ENCODE assay signal across 9 cellular contexts in the genomic region with DNA sequence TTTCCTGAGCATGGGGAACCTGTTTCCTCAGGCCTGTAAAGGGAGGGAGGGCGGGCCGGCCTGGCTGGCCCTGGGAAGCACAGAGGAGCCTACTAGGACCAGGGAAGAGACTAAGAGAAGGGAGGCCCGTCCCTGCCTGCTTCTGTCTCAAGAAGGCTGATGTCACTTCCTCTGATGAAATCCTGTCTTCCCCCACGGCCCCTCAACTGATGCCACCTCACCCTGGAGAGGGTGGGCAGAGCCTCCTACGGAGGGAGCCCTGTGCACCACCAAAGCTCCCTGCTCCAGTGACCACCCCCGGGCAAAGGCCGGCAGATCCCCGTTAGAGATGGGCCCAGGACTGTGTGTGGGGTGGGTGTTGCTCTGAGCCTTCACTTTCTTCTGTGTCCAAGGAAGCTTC. TPM values are rescaled to one million over a fixed set of nuclear protein-coding genes. Genes with fewer than 3 reads are reported as not detected.
DNase-seq lines count a peak whose midpoint lies in the region; ATAC-seq and TF ChIP-seq lines count a peak whose summit lies in the region.
"Had no signal": no experiment of that assay in that cellular context is flagged by ENCODE, and none has a peak within 500 bp of the region (broad histone marks: within the 10 kb centered on the region; RNA-seq: fewer than 3 reads in every experiment).

No MANE protein-coding gene starts in this region.

- H2AFZ ChIP-seq in ACC112 (ENCODE audit: low read length, unreplicated experiment) = peak overlapping the region; percentile 51

- TF ChIP-seq CTCF in liver (IDR thresholded peaks at IDR 0.05; ENCODE audit: low read depth, low read length, missing input control) (no peak), uterus (IDR thresholded peaks at IDR 0.05) (no peak), omental fat pad (IDR thresholded peaks at IDR 0.05) (no peak)

- H3K9ac ChIP-seq in liver (ENCODE audit: low read depth in 1 of 2, low read length in 2 of 2) = no peak overlapping the region

- intact Hi-C loops in uterus (cut with DNase I; ENCODE audit: low total_unique reads) = no loop called here

- no peak for TF ChIP-seq RAD21 in liver (IDR thresholded peaks at IDR 0.05)

- H3K9me3 ChIP-seq in KOPT-K1 (ENCODE audit: insufficient read depth, low read length, poor library complexity, severe bottlenecking) (no peaks in the 10 kb centered on the region), liver (ENCODE audit: control insufficient read depth in 4 of 4, low read length in 3 of 4) (no peaks in the 10 kb centered on the region), uterus (peaks cover 0 to 2% of the 10 kb centered on the region in 2 donors)

- TF ChIP-seq POLR2A in uterus (IDR thresholded peaks at IDR 0.05) = no peak

- no peaks in the 10 kb centered on the region for H3K79me2 ChIP-seq in ACC112 (ENCODE audit: control insufficient read depth, insufficient read depth, low read length, unreplicated experiment)

- WGBS in liver = 51% methylated on average over 8 of the region's 8 CpGs

- H3K36me3 ChIP-seq in ACC112 (ENCODE audit: insufficient read depth, low read length) (no peaks in the 10 kb centered on the region), KOPT-K1 (ENCODE audit: insufficient read depth, low read length) (peaks cover 21% of the 10 kb centered on the region), liver (ENCODE audit: control insufficient read depth in 4 of 4, insufficient read depth in 3 of 4, low read depth in 1 of 4, low read length in 3 of 4) (peaks cover 0 to 5% (median 0%) of the 10 kb centered on the region in 4 donors), uterus (no peaks in the 10 kb centered on the region)

- DNase-seq in uterus (no peak), omental fat pad (ENCODE audit: low spot score) (no peak)

- ATAC-seq in HG03565 (IDR thresholded peaks at IDR 0.05; ENCODE audit: unreplicated experiment) (no peak), omental fat pad (ENCODE audit: low FRiP score) (no peak), GM21737 (IDR thresholded peaks at IDR 0.05; ENCODE audit: unreplicated experiment) (no peak)

- H3K27ac ChIP-seq in ACC112 (ENCODE audit: low read depth, low read length) (peak overlapping the region; percentile 20; the same call in 1 of the 2 replicates), KOPT-K1 (ENCODE audit: low read depth, low read length, poor library complexity, severe bottlenecking) (peak overlapping the region; percentile 89), angular gyrus (ENCODE audit: low read depth, low read length) (peak overlapping the region; percentile 40), liver (ENCODE audit: low read depth in 1 of 2, low read length in 2 of 2) (peak overlapping the region; percentile 57 to 72), uterus (peak overlapping the region in 1 of 2 donors; percentile 10)

- no peaks in the 10 kb centered on the region for H3K27me3 ChIP-seq in ACC112 (ENCODE audit: insufficient read depth, low read length)
- H3K27me3 ChIP-seq in liver (ENCODE audit: control insufficient read depth in 4 of 4, insufficient read depth in 4 of 4, low read length in 3 of 4) = no peaks in the 10 kb centered on the region
- H3K27me3 ChIP-seq in uterus = no peaks in the 10 kb centered on the region

- H3K4me1 ChIP-seq in ACC112 (ENCODE audit: control insufficient read depth, insufficient read depth, low read length, unreplicated experiment) (peaks cover 17% of the 10 kb centered on the region), liver (ENCODE audit: control insufficient read depth in 4 of 4, insufficient read depth in 4 of 4, low read length in 3 of 4) (no peaks in the 10 kb centered on the region), uterus (no peaks in the 10 kb centered on the region)

- H3K4me3 ChIP-seq in ACC112 (ENCODE audit: low read depth, low read length) (no peak overlapping the region), liver (ENCODE audit: low read depth in 1 of 3, low read length in 3 of 3) (no peak overlapping the region), uterus (no peak overlapping the region)

TF ChIP-seq in liver, 16 proteins besides CTCF, POLR2A, EP300 and RAD21:
- no peak for TF ChIP-seq TAF1 (conservative IDR thresholded peaks at IDR 0.05)
TF ChIP-seq in liver: peak in this region for 0.

RNA-seq across cellular contexts. Expression of a gene that starts 1.0 kb away (rescaled TPM):
- total RNA-seq in liver (1 to 10 TPM; 2.8 to 3.5 TPM), uterus (10 to 100 TPM in 1 of 4 donors, 1 to 10 TPM in 3; 3.3 to 20.6 (median 6.7) TPM), omental fat pad (10 to 100 TPM in 2 of 4 donors, 1 to 10 TPM in 2; 8.6 to 36.9 (median 13.4) TPM)
- polyA plus RNA-seq in liver = 1 to 10 TPM; 1.5 to 3.5 TPM
- total RNA-seq: epithelial cell of proximal tubule had no signal

RNA-seq across cellular contexts. Expression of a gene that starts 14.3 kb away (rescaled TPM):
- total RNA-seq in liver (10 to 100 TPM in 1 of 2 donors, 1 to 10 TPM in 1; 6.0 to 50.8 TPM), uterus (10 to 100 TPM; 13.4 to 66.1 (median 56.3) TPM), omental fat pad (10 to 100 TPM; 25.0 to 83.5 (median 36.9) TPM)
- polyA plus RNA-seq in liver = 10 to 100 TPM; 12.2 to 16.5 TPM

RNA-seq across cellular contexts. Expression of a gene that starts 56.2 kb away (rescaled TPM):
- total RNA-seq in liver = 1 to 10 TPM; 1.4 to 2.3 TPM
- polyA plus RNA-seq in liver = 1 to 10 TPM; 3.3 TPM
- 1 to 10 TPM in 3 of 4 donors, not detected in 1; 1.5 to 6.1 (median 5.2) TPM for total RNA-seq in uterus
- total RNA-seq in omental fat pad = 1 to 10 TPM; 2.8 to 5.8 (median 3.6) TPM

RNA-seq across cellular contexts. Expression of a gene that starts 57.4 kb away (rescaled TPM):
- 10 to 100 TPM; 13.5 to 19.6 TPM for total RNA-seq in liver
- polyA plus RNA-seq in liver = 10 to 100 TPM in 1 of 2 donors, 1 to 10 TPM in 1; 6.7 to 21.8 TPM
- 10 to 100 TPM; 21.2 to 44.2 (median 30.2) TPM for total RNA-seq in uterus
- total RNA-seq in omental fat pad = 10 to 100 TPM; 23.6 to 49.5 (median 36.6) TPM
